ENCODE assay signal across 21 cellular contexts in genomic region chr4:38926917-38927316, GRCh38. TPM values are rescaled to one million over a fixed set of nuclear protein-coding genes. Genes with fewer than 3 reads are reported as not detected.
A peak's percentile ranks its signal among the peaks of the same experiment; 100 is the strongest.
DNase-seq lines count a peak whose midpoint lies in the region; ATAC-seq, FAIRE-seq and TF ChIP-seq lines count a peak whose summit lies in the region.
"Had no signal": no experiment of that assay in that cellular context is flagged by ENCODE, and none has a peak within 500 bp of the region (broad histone marks: within the 10 kb centered on the region; RNA-seq: fewer than 3 reads in every experiment).

No MANE protein-coding gene starts in this region.

- H3K9me3 ChIP-seq in mesenchymal stem cell (ENCODE audit: control insufficient read depth, low read length) (no peaks in the 10 kb centered on the region), stomach smooth muscle (ENCODE audit: control insufficient read depth in 2 of 2, low read length in 2 of 2) (no peaks in the 10 kb centered on the region), small intestine (ENCODE audit: control insufficient read depth, low read depth) (no peaks in the 10 kb centered on the region)
- H3K9me3 ChIP-seq: A549 had no signal

- H2BK5ac ChIP-seq in mesenchymal stem cell (ENCODE audit: low read depth, low read length, poor library complexity, severe bottlenecking): no peak overlapping the region

- no peak overlapping the region for H3K14ac ChIP-seq in mesenchymal stem cell (ENCODE audit: low read length in 2 of 2)

- H4K91ac ChIP-seq in mesenchymal stem cell (ENCODE audit: low read length): no peak overlapping the region

- H3K9ac ChIP-seq in mesenchymal stem cell (ENCODE audit: low read length) (no peak overlapping the region), stomach smooth muscle (ENCODE audit: low read length in 2 of 2) (no peak overlapping the region)

- peaks cover 27% of the 10 kb centered on the region for H3K36me3 Mint-ChIP-seq in HFFc6 (ENCODE audit: low read depth)
- peaks cover 5% of the 10 kb centered on the region for H3K36me3 Mint-ChIP-seq in brain
- H3K36me3 Mint-ChIP-seq: CD4-positive, alpha-beta memory T cell had no signal

- H3K79me1 ChIP-seq in mesenchymal stem cell (replicated peaks; ENCODE audit: low read length, poor library complexity, severe bottlenecking): peaks cover 19% of the 10 kb centered on the region

- H3K4me3 ChIP-seq in mesenchymal stem cell (ENCODE audit: insufficient read depth in 1 of 2, low read depth in 1 of 2, low read length in 2 of 2) (no peak overlapping the region), stomach smooth muscle (ENCODE audit: low read length in 2 of 2) (no peak overlapping the region), small intestine (ENCODE audit: low read depth in 1 of 2, low read length in 2 of 2) (no peak overlapping the region)
- H3K4me3 ChIP-seq: A549, GM23338, K562 had no signal

- H3K4ac ChIP-seq in mesenchymal stem cell (ENCODE audit: low read depth in 1 of 2, low read length in 2 of 2): no peak overlapping the region

- no peak overlapping the region for H2BK12ac ChIP-seq in mesenchymal stem cell (ENCODE audit: low read length in 2 of 2)

- no peak overlapping the region for H3K27ac ChIP-seq in mesenchymal stem cell (ENCODE audit: low read length, poor library complexity, severe bottlenecking)
- H3K27ac ChIP-seq in stomach smooth muscle (ENCODE audit: low read length): peak overlapping the region; percentile 37
- no peak overlapping the region for H3K27ac ChIP-seq in small intestine (ENCODE audit: low read depth in 1 of 2, low read length in 1 of 2)
- H3K27ac ChIP-seq: A549 had no signal

- 96% methylated on average over 8 of the region's 8 CpGs for WGBS in mesenchymal stem cell
- WGBS in small intestine, 3 donors: 89 to 94% (median 90%) methylated on average over 8 of the region's 8 CpGs

- H2AFZ ChIP-seq in mesenchymal stem cell (ENCODE audit: low read depth, low read length): no peak overlapping the region
- H2AFZ ChIP-seq: GM23338 had no signal

- no peaks in the 10 kb centered on the region for H3K4me1 Mint-ChIP-seq in HFFc6 (ENCODE audit: low read depth)
- H3K4me1 Mint-ChIP-seq in brain: peaks cover 69% of the 10 kb centered on the region

- no peak for ATAC-seq in GM21529 (IDR thresholded peaks at IDR 0.05; ENCODE audit: unreplicated experiment)
- ATAC-seq: A549, GM23338, K562, PC-3 had no signal

- H3K36me3 ChIP-seq in mesenchymal stem cell (ENCODE audit: control insufficient read depth in 1 of 2, insufficient read depth in 2 of 2, low read depth in 1 of 2, low read length in 2 of 2): peaks cover 25 to 96% of the 10 kb centered on the region in 2 experiments
- H3K36me3 ChIP-seq in stomach smooth muscle (ENCODE audit: control insufficient read depth in 2 of 2, insufficient read depth in 2 of 2, low read length in 2 of 2): peaks cover 6 to 21% of the 10 kb centered on the region in 2 donors
- peaks cover 6 to 14% of the 10 kb centered on the region in 2 donors for H3K36me3 ChIP-seq in small intestine (ENCODE audit: control insufficient read depth in 2 of 2, insufficient read depth in 2 of 2, low read length in 2 of 2)

- H3K4me1 ChIP-seq in mesenchymal stem cell (ENCODE audit: control insufficient read depth, insufficient read depth, low read depth, low read length): peaks cover 11% of the 10 kb centered on the region
- H3K4me1 ChIP-seq in stomach smooth muscle (ENCODE audit: control insufficient read depth, insufficient read depth, low read length): peaks cover 41% of the 10 kb centered on the region
- no peaks in the 10 kb centered on the region for H3K4me1 ChIP-seq in small intestine (ENCODE audit: control insufficient read depth in 2 of 2, insufficient read depth in 1 of 2, low read depth in 1 of 2, low read length in 1 of 2)
- H3K4me1 ChIP-seq: A549 had no signal

- FAIRE-seq in small intestine (lab: Jason Lieb, UNC): no peak
- FAIRE-seq: A549, K562 had no signal

- TF ChIP-seq CTCF in HFFc6 (IDR thresholded peaks at IDR 0.05): no peak
- no peak for TF ChIP-seq CTCF in brain (conservative IDR thresholded peaks at IDR 0.05)

- no peak overlapping the region for H2BK120ac ChIP-seq in mesenchymal stem cell (ENCODE audit: low read depth, low read length)

- H4K8ac ChIP-seq in mesenchymal stem cell (ENCODE audit: low read length): peak overlapping the region; percentile 40

- H3K27ac Mint-ChIP-seq in HFFc6: peak overlapping the region; percentile 39; the same call in 1 of the 2 replicates
- H3K27ac Mint-ChIP-seq in brain: peak overlapping the region in 4 of 5 experiments; percentile 20 to 82 (median 49)
- H3K27ac Mint-ChIP-seq: GM23338 had no signal

- no peak overlapping the region for H2AK5ac ChIP-seq in mesenchymal stem cell (ENCODE audit: low read length, severe bottlenecking)

- H3K18ac ChIP-seq in mesenchymal stem cell (ENCODE audit: low read depth in 1 of 2, low read length in 2 of 2): no peak overlapping the region

- H3K27me3 ChIP-seq in mesenchymal stem cell (ENCODE audit: control insufficient read depth in 1 of 2, insufficient read depth in 1 of 2, low read length in 2 of 2) (no peaks in the 10 kb centered on the region), stomach smooth muscle (ENCODE audit: control insufficient read depth in 1 of 2, insufficient read depth in 2 of 2, low read length in 2 of 2) (no peaks in the 10 kb centered on the region), small intestine (ENCODE audit: control insufficient read depth in 2 of 2, insufficient read depth in 2 of 2, low read length in 2 of 2) (no peaks in the 10 kb centered on the region)

- no peak overlapping the region for H3K4me3 Mint-ChIP-seq in HFFc6
- no peak overlapping the region for H3K4me3 Mint-ChIP-seq in brain
- H3K4me3 Mint-ChIP-seq: CD4-positive, alpha-beta memory T cell; GM23338 had no signal

- H3K27me3 Mint-ChIP-seq in HFFc6 (ENCODE audit: insufficient read depth): no peaks in the 10 kb centered on the region
- peaks cover 9% of the 10 kb centered on the region for H3K27me3 Mint-ChIP-seq in brain
- H3K27me3 Mint-ChIP-seq: CD4-positive, alpha-beta memory T cell had no signal

- H2BK15ac ChIP-seq in mesenchymal stem cell (ENCODE audit: low read depth, poor library complexity, severe bottlenecking): no peak overlapping the region

- no peaks in the 10 kb centered on the region for H3K9me3 Mint-ChIP-seq in HFFc6
- no peaks in the 10 kb centered on the region for H3K9me3 Mint-ChIP-seq in brain
- H3K9me3 Mint-ChIP-seq: CD4-positive, alpha-beta memory T cell; GM23338 had no signal

- no peak overlapping the region for H3K4me2 ChIP-seq in mesenchymal stem cell (ENCODE audit: low read length, poor library complexity, severe bottlenecking)
- H3K4me2 ChIP-seq: A549, GM23338 had no signal

- H3K23ac ChIP-seq in mesenchymal stem cell (ENCODE audit: low read length in 2 of 2): no peak overlapping the region

- no peak for DNase-seq in HFFc6
- DNase-seq in mesenchymal stem cell: no peak
- DNase-seq in small intestine: no peak
- no peak for DNase-seq in T1000 (lab: John Stamatoyannopoulos, UW)
- no peak for DNase-seq in NOMO-1 (lab: John Stamatoyannopoulos, UW; ENCODE audit: unreplicated experiment in 2 of 2)
- DNase-seq: CD4-positive, alpha-beta memory T cell; DMS153; GDM1; NCI-H1092 treated with DMSO at 0.1 percent for 48 hours; NCI-H146; NCI-H2029 treated with DMSO at 0.1 percent for 48 hours; NCI-H748 treated with DMSO at 0.1 percent for 48 hours; PC-3; RPMI8226; SHP77 treated with DMSO at 0.1 percent for 48 hours had no signal

RNA-seq across cellular contexts. Expression of gene FAM114A1, which starts 59.3 kb away (rescaled TPM):
- 100 to 1,000 TPM; 161 to 210 (median 187) TPM for total RNA-seq in HFFc6 (2021; fragmentation: NEBNext Ultra II Directional; extraction: Animal tissue kit (Norgen Biotek cat#: 25700))
- 9.4 TPM for polyA plus RNA-seq in brain (ENCODE audit: insufficient read depth, low read depth, low replicate concordance)
- 166 TPM for polyA plus RNA-seq in mesenchymal stem cell (2013, experiment 1 of 2)
- polyA plus RNA-seq in mesenchymal stem cell (2013, experiment 2 of 2): 170 TPM
- 10 to 100 TPM; 11.3 to 31.8 (median 18.6) TPM for polyA plus RNA-seq in small intestine
